ENCODE assay signal across 8 cellular contexts in genomic region chr19:10270616-10271394, GRCh38. TPM values are rescaled to one million over a fixed set of nuclear protein-coding genes. Genes with fewer than 3 reads are reported as not detected.
DNase-seq lines count a peak whose midpoint lies in the region; ATAC-seq and TF ChIP-seq lines count a peak whose summit lies in the region.

A gene with protein sequence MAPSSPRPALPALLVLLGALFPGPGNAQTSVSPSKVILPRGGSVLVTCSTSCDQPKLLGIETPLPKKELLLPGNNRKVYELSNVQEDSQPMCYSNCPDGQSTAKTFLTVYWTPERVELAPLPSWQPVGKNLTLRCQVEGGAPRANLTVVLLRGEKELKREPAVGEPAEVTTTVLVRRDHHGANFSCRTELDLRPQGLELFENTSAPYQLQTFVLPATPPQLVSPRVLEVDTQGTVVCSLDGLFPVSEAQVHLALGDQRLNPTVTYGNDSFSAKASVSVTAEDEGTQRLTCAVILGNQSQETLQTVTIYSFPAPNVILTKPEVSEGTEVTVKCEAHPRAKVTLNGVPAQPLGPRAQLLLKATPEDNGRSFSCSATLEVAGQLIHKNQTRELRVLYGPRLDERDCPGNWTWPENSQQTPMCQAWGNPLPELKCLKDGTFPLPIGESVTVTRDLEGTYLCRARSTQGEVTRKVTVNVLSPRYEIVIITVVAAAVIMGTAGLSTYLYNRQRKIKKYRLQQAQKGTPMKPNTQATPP (plus strand): TSS chr19:10271120. CDS start chr19:10271160, 40 bp downstream.

- TF ChIP-seq CTCF in hepatocyte (IDR thresholded peaks at IDR 0.05; ENCODE audit: poor library complexity), result no peak
- no peak for TF ChIP-seq CTCF in sigmoid colon (IDR thresholded peaks at IDR 0.05)

- peak; percentile 52 for ATAC-seq in GM18909 (IDR thresholded peaks at IDR 0.05; ENCODE audit: poor library complexity, unreplicated experiment)

- H3K27me3 ChIP-seq in adipocyte (replicated peaks; ENCODE audit: control insufficient read depth, insufficient read depth, low read length) (no peaks in the 10 kb centered on the region), hepatocyte (peaks cover 22% of the 10 kb centered on the region), sigmoid colon (peaks cover 14 to 30% (median 22%) of the 10 kb centered on the region in 3 donors)

- H4K20me1 ChIP-seq in hepatocyte (ENCODE audit: insufficient read depth, poor library complexity, severe bottlenecking), result no peaks in the 10 kb centered on the region

- no peaks in the 10 kb centered on the region for H3K9me2 ChIP-seq in hepatocyte (replicated peaks; ENCODE audit: insufficient read depth)

- H3K4me3 ChIP-seq in adipocyte (ENCODE audit: low read length) (peak within 1 kb of the TSS; percentile 75), hepatocyte (peak within 1 kb of the TSS; percentile 13), sigmoid colon (peak within 1 kb of the TSS; percentile 15 to 46 (median 42))

- TF ChIP-seq EP300 in sigmoid colon (IDR thresholded peaks at IDR 0.05), result peak in 2 of 4 donors; percentile 52 to 67

- H3K79me2 ChIP-seq in hepatocyte, result no peaks in the 10 kb centered on the region

- peak within 1 kb of the TSS; percentile 73 for H3K9ac ChIP-seq in adipocyte (ENCODE audit: low read length)

- H3K36me3 ChIP-seq in adipocyte (ENCODE audit: control insufficient read depth, insufficient read depth, low read length, severe bottlenecking) (no peaks in the 10 kb centered on the region), hepatocyte (replicated peaks; ENCODE audit: insufficient read depth, low read depth) (no peaks in the 10 kb centered on the region), sigmoid colon (no peaks in the 10 kb centered on the region)

- H3K9me3 ChIP-seq in adipocyte (ENCODE audit: control insufficient read depth, low read length) (no peaks in the 10 kb centered on the region), hepatocyte (ENCODE audit: low read depth) (no peaks in the 10 kb centered on the region), sigmoid colon (no peaks in the 10 kb centered on the region)

- H3K4me1 ChIP-seq in adipocyte (ENCODE audit: control insufficient read depth, insufficient read depth, low read length), result peaks cover 5% of the 10 kb centered on the region
- H3K4me1 ChIP-seq in hepatocyte (ENCODE audit: insufficient read depth), result peaks cover 11% of the 10 kb centered on the region
- peaks cover 0 to 20% (median 19%) of the 10 kb centered on the region in 4 donors for H3K4me1 ChIP-seq in sigmoid colon

- TF ChIP-seq POLR2A in sigmoid colon (IDR thresholded peaks at IDR 0.05), result peak in 1 of 2 donors; percentile 24

- intact Hi-C loops in T-helper 1 cell treated with Interleukin-12 subunit alpha and Interleukin-12 subunit beta and Interleukin-4 antibody, amounts not matched to agents 30 ng/mL and 1 ng/mL, for 36 hours (cut with micrococcal nuclease), result loop anchor here (1.0 kb wide), 5 partner anchors 15 to 298 kb away; partner anchors contain the start of genes FDX2, ICAM4, RAVER1 and TYK2
- intact Hi-C loops in sigmoid colon (cut with DNase I), result no loop called here

- 9% methylated on average over 51 of the region's 51 CpGs for WGBS in hepatocyte (ENCODE audit: low lambda C conversion rate, missing lambda C conversion rate)
- 1 to 3% methylated on average over 51 of the region's 51 CpGs for WGBS in sigmoid colon, 2 donors

- DNase-seq in AG08396 (ENCODE audit: low spot score), result peak; percentile 37
- DNase-seq in HK-2 (ENCODE audit: unreplicated experiment), result peak; percentile 93
- DNase-seq in adipocyte (ENCODE audit: low read depth), result peak; percentile 33
- peak; percentile 84 for DNase-seq in hepatocyte (ENCODE audit: low spot score)
- DNase-seq in sigmoid colon, result peak; percentile 93
- DNase-seq in SK-N-DZ (ENCODE audit: low spot score), result no peak

- peak within 1 kb of the TSS; percentile 71 for H2AFZ ChIP-seq in hepatocyte

- H3K4me2 ChIP-seq in hepatocyte, result peak within 1 kb of the TSS; percentile 93

- H3K27ac ChIP-seq in hepatocyte (peak within 1 kb of the TSS; percentile 73), sigmoid colon (peak within 1 kb of the TSS; percentile 66 to 80 (median 70))

RNA-seq across cellular contexts. Expression of the gene that starts here (rescaled TPM):
- total RNA-seq in T-helper 1 cell treated with Interleukin-12 subunit alpha and Interleukin-12 subunit beta and Interleukin-4 antibody, amounts not matched to agents 30 ng/mL and 1 ng/mL, for 36 hours, result 68.3 and 72.7 TPM in 2 replicates
- total RNA-seq in hepatocyte (19.9 and 25.6 TPM in 2 replicates), sigmoid colon (10 to 100 TPM; 11.0 to 33.1 (median 13.5) TPM)
- polyA plus RNA-seq in hepatocyte (19.6 and 25.2 TPM in 2 replicates), sigmoid colon (10 to 100 TPM in 2 of 3 donors, 1 to 10 TPM in 1; 5.4 to 27.0 (median 15.7) TPM)
- 0.16 TPM in 1 of 2 replicates, not detected in the other for polyA plus RNA-seq in SK-N-DZ (2014; cell fraction: cytosol; rRNA removed)
- polyA plus RNA-seq in SK-N-DZ (2014; cell fraction: nucleus; rRNA removed), result not detected in 2 replicates

Comparison
In these comparisons a context has a peak if more than half of its experiments do, and no peak if none do; other contexts are left out.
1. H3K4me3 ChIP-seq: peak in every context shown above with its lines; median percentile 75 in adipocyte; 42 in sigmoid colon; 13 in hepatocyte.